1 cellular context compared by ENCODE assay signal in the genomic region with DNA sequence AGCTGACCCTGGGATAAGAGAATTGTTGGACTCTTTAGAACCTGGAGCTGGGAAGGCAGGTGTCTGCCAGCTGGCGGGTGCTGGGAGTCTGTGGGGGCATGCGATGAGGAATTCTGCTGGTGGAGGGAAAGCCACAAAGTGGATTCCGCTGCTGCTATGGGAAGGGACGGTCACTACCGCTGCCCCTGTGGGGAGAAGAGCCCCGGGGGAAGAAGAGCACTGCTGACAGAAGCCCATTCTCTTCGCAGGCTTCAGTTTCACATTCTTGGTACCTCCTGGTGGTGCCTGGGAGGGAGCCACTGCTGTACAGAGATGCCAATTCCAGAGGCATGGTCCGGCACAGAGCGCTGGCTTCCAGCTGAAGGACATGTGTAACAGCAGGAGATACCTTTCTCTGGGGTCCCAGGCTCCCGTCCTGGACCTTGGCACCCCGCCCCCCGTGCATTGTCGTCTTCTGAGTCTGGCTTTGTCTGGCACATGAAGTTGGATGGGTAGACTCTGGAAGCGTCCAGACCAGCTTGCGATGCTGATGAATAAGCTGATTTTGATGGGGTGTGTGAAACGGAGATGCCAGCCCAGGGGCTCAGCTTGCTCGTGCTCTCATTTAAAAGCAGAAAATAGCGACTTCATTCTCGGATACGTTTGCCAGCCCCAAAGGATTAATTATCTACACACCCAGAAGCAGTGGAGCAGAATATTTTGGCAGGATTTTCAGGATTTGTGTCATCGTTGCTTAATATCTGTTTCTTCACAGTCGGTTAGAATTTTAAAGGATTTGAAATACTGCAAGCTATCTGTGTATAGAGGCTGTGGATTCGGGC.
TF ChIP-seq lines count a peak whose summit lies in the region.

No MANE protein-coding gene starts in this region.

TF ChIP-seq in HepG2, 621 proteins besides CTCF, POLR2A, EP300 and RAD21 (continued from another document):
- TF ChIP-seq ZNF749 (CRISPR knock-in tag; IDR thresholded peaks at IDR 0.05; ENCODE audit: borderline replicate concordance) (no peak), ZNF232 (CRISPR knock-in tag; IDR thresholded peaks at IDR 0.05; ENCODE audit: borderline replicate concordance) (0 out of 2 replicates have a peak, but pooled peaks have one; percentile 17), AHR (CRISPR knock-in tag; IDR thresholded peaks at IDR 0.05) (no peak), RFXAP (CRISPR knock-in tag; IDR thresholded peaks at IDR 0.05; ENCODE audit: borderline replicate concordance) (0 out of 2 replicates have a peak, but pooled peaks have one; percentile 11), ZFP91 (CRISPR knock-in tag; IDR thresholded peaks at IDR 0.05; ENCODE audit: borderline replicate concordance) (peak; percentile 42; the same call in 1 of the 2 replicates), ZNF451 (CRISPR knock-in tag; IDR thresholded peaks at IDR 0.05) (0 out of 2 replicates have a peak, but pooled peaks have one; percentile 18), RBFOX2 (IDR thresholded peaks at IDR 0.05; ENCODE audit: low read depth, low read length) (0 out of 2 replicates have a peak, but pooled peaks have one; percentile 32), ZSCAN21 (CRISPR knock-in tag; IDR thresholded peaks at IDR 0.05; ENCODE audit: borderline replicate concordance) (no peak), THAP9 (CRISPR knock-in tag; IDR thresholded peaks at IDR 0.05; ENCODE audit: borderline replicate concordance) (peak; percentile 57; the same call in 1 of the 2 replicates)
- TF ChIP-seq, protein P1, sequence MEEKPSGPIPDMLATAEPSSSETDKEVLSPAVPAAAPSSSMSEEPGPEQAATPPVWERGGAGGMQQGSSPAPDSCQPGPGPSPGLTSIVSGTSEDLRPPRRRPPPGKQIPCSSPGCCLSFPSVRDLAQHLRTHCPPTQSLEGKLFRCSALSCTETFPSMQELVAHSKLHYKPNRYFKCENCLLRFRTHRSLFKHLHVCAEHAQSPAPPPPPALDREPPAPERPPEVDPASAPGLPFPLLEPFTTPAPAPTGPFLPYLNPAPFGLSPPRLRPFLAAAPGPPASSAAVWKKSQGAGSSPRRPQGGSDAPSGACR (CRISPR knock-in tag; IDR thresholded peaks at IDR 0.05), result 0 out of 2 replicates have a peak, but pooled peaks have one; percentile 33
TF ChIP-seq in HepG2: peak in this region for 27.
